ENCODE assay signal across 9 cellular contexts in genomic region chr20:22921595-22922421, GRCh38.
DNase-seq lines count a peak whose midpoint lies in the region; ATAC-seq, FAIRE-seq and TF ChIP-seq lines count a peak whose summit lies in the region.
"Had no signal": no experiment of that assay in that cellular context is flagged by ENCODE, and none has a peak within 500 bp of the region (broad histone marks: within the 10 kb centered on the region; RNA-seq: fewer than 3 reads in every experiment).

No MANE protein-coding gene starts in this region.

- no TSS peak for BruUV-seq in MCF 10A (replicated peaks; lab: Mats Ljungman, UMichigan)

- H3K36me3 ChIP-seq in breast epithelium (no peaks in the 10 kb centered on the region), right lobe of liver (no peaks in the 10 kb centered on the region)

- intact Hi-C loops in MCF 10A (cut with micrococcal nuclease) (no loop called here), breast epithelium (cut with DNase I; ENCODE audit: low total_unique reads) (no loop called here), right lobe of liver (cut with DNase I) (no loop called here)

- H3K27me3 Mint-ChIP-seq in MCF 10A (ENCODE audit: insufficient read depth, unreplicated experiment), result no peaks in the 10 kb centered on the region

- H3K4me1 Mint-ChIP-seq in MCF 10A (ENCODE audit: insufficient read depth, unreplicated experiment), result peaks cover 16% of the 10 kb centered on the region

- H3K27ac ChIP-seq in breast epithelium, result no peak overlapping the region
- no peak overlapping the region for H3K27ac ChIP-seq in right lobe of liver

- CTCF ChIA-PET in MCF 10A (lab: Yijun Ruan, JAX), result interaction anchor here (0.6 to 2.0 kb wide), 7 partner anchors 19 to 1295 kb away, joined by 3 to 5 read pairs (median 4); no protein-coding TSS in a partner anchor

- no peaks in the 10 kb centered on the region for H3K9me3 Mint-ChIP-seq in MCF 10A (ENCODE audit: unreplicated experiment)

- no peak overlapping the region for H3K4me3 ChIP-seq in breast epithelium
- no peak overlapping the region for H3K4me3 ChIP-seq in fibroblast of pulmonary artery (replicated peaks; ENCODE audit: low read depth, low read length)
- no peak overlapping the region for H3K4me3 ChIP-seq in right lobe of liver

- FAIRE-seq in urothelium cell line (lab: Jason Lieb, UNC), result no peak

- no peak overlapping the region for H3K4me3 Mint-ChIP-seq in MCF 10A (ENCODE audit: unreplicated experiment)

- POLR2A ChIA-PET in MCF 10A (lab: Yijun Ruan, JAX), result interaction anchor here (0.6 to 1.0 kb wide), 4 partner anchors 9 to 118 kb away, joined by 3 to 4 read pairs (median 3); no protein-coding TSS in a partner anchor

- H3K4me1 ChIP-seq in breast epithelium (no peaks in the 10 kb centered on the region), right lobe of liver (no peaks in the 10 kb centered on the region)

- no peak for TF ChIP-seq CTCF in MCF 10A (IDR thresholded peaks at IDR 0.05; ENCODE audit: unreplicated experiment)
- no peak for TF ChIP-seq CTCF in breast epithelium (IDR thresholded peaks at IDR 0.05)
- no peak for TF ChIP-seq CTCF in fibroblast of pulmonary artery (IDR thresholded peaks at IDR 0.05; ENCODE audit: low read length, missing control alignments)
- TF ChIP-seq CTCF in right lobe of liver (IDR thresholded peaks at IDR 0.05), result no peak

- H3K27ac Mint-ChIP-seq in MCF 10A (ENCODE audit: low read depth, unreplicated experiment), result peak overlapping the region; percentile 80

- TF ChIP-seq POLR2A in breast epithelium (IDR thresholded peaks at IDR 0.05) (no peak), right lobe of liver (IDR thresholded peaks at IDR 0.05) (no peak)

- 48% methylated on average over 7 of the region's 7 CpGs for WGBS in right lobe of liver (ENCODE audit: insufficient coverage, low coverage, low lambda C conversion rate, missing lambda C conversion rate)

- ATAC-seq in SK-N-SH treated with all-trans-retinoic acid at 6 μM for 48 hours (peak; percentile 36; the same call in 2 of the 3 replicates), right lobe of liver (no peak)

- no peaks in the 10 kb centered on the region for H3K9me3 ChIP-seq in breast epithelium
- H3K9me3 ChIP-seq in right lobe of liver, result no peaks in the 10 kb centered on the region

- H3K36me3 Mint-ChIP-seq in MCF 10A (ENCODE audit: insufficient read depth, unreplicated experiment), result no peaks in the 10 kb centered on the region

- H3K27me3 ChIP-seq in breast epithelium (no peaks in the 10 kb centered on the region), right lobe of liver (no peaks in the 10 kb centered on the region)

- peak; percentile 52 for DNase-seq in MCF 10A (ENCODE audit: unreplicated experiment)
- no peak for DNase-seq in breast epithelium (ENCODE audit: low spot score in 2 of 2)
- peak; percentile 83 for DNase-seq in fibroblast of pulmonary artery (ENCODE audit: low read depth)
- DNase-seq in urothelium cell line (ENCODE audit: low spot score), result peak; percentile 57
- DNase-seq in right lobe of liver, result no peak
- DNase-seq in C1 segment of cervical spinal cord (lab: John Stamatoyannopoulos, UW), result no peak
- no peak for DNase-seq in NCI-H748 (lab: John Stamatoyannopoulos, UW; ENCODE audit: unreplicated experiment)
- DNase-seq: 8988T had no signal

TF ChIP-seq in SK-N-SH treated with all-trans-retinoic acid at 6 μM for 48 hours, 23 proteins besides CTCF, POLR2A, EP300 and RAD21:
- TF ChIP-seq, protein P1, sequence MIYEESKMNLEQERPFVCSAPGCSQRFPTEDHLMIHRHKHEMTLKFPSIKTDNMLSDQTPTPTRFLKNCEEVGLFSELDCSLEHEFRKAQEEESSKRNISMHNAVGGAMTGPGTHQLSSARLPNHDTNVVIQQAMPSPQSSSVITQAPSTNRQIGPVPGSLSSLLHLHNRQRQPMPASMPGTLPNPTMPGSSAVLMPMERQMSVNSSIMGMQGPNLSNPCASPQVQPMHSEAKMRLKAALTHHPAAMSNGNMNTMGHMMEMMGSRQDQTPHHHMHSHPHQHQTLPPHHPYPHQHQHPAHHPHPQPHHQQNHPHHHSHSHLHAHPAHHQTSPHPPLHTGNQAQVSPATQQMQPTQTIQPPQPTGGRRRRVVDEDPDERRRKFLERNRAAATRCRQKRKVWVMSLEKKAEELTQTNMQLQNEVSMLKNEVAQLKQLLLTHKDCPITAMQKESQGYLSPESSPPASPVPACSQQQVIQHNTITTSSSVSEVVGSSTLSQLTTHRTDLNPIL (CRISPR knock-in tag; IDR thresholded peaks at IDR 0.05; ENCODE audit: low read depth), result no peak
- TF ChIP-seq TOX (CRISPR knock-in tag; IDR thresholded peaks at IDR 0.05; ENCODE audit: borderline replicate concordance) (no peak), SNAI2 (CRISPR knock-in tag; IDR thresholded peaks at IDR 0.05) (no peak), ZNF565 (CRISPR knock-in tag; conservative IDR thresholded peaks at IDR 0.05; ENCODE audit: low read depth) (no peak), PPARA (CRISPR knock-in tag; IDR thresholded peaks at IDR 0.05; ENCODE audit: borderline replicate concordance) (no peak), PATZ1 (CRISPR knock-in tag; IDR thresholded peaks at IDR 0.05; ENCODE audit: borderline replicate concordance) (no peak), OSR1 (CRISPR knock-in tag; IDR thresholded peaks at IDR 0.05) (no peak), ESRRG (CRISPR knock-in tag; IDR thresholded peaks at IDR 0.05) (no peak), TCF4 (CRISPR knock-in tag; IDR thresholded peaks at IDR 0.05; ENCODE audit: borderline replicate concordance) (no peak), ZNF70 (CRISPR knock-in tag; IDR thresholded peaks at IDR 0.05) (no peak), GLIS3 (CRISPR knock-in tag; IDR thresholded peaks at IDR 0.05) (no peak), TSHZ2 (CRISPR knock-in tag; IDR thresholded peaks at IDR 0.05) (no peak), ARNTL (CRISPR knock-in tag; IDR thresholded peaks at IDR 0.05; ENCODE audit: borderline replicate concordance, low read depth) (no peak), ZNF8 (CRISPR knock-in tag; IDR thresholded peaks at IDR 0.05) (no peak), CSDC2 (CRISPR knock-in tag; IDR thresholded peaks at IDR 0.05) (no peak), ZC3H10 (CRISPR knock-in tag; IDR thresholded peaks at IDR 0.05) (no peak), ZFP30 (CRISPR knock-in tag; IDR thresholded peaks at IDR 0.05) (no peak)
- TF ChIP-seq, protein P2, sequence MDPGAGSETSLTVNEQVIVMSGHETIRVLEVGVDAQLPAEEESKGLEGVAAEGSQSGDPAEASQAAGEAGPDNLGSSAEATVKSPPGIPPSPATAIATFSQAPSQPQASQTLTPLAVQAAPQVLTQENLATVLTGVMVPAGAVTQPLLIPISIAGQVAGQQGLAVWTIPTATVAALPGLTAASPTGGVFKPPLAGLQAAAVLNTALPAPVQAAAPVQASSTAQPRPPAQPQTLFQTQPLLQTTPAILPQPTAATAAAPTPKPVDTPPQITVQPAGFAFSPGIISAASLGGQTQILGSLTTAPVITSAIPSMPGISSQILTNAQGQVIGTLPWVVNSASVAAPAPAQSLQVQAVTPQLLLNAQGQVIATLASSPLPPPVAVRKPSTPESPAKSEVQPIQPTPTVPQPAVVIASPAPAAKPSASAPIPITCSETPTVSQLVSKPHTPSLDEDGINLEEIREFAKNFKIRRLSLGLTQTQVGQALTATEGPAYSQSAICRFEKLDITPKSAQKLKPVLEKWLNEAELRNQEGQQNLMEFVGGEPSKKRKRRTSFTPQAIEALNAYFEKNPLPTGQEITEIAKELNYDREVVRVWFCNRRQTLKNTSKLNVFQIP (CRISPR knock-in tag; IDR thresholded peaks at IDR 0.05; ENCODE audit: borderline replicate concordance, low read depth), result no peak

Comparison
In these comparisons a context has a peak if more than half of its experiments do, and no peak if none do; other contexts are left out.
1. DNase-seq: peak in MCF 10A (single experiment), fibroblast of pulmonary artery (single experiment) and urothelium cell line (single experiment); none in breast epithelium (0 of 2), right lobe of liver (0 of 3), C1 segment of cervical spinal cord (0 of 14) and NCI-H748 (single experiment).